In the genomic region with DNA sequence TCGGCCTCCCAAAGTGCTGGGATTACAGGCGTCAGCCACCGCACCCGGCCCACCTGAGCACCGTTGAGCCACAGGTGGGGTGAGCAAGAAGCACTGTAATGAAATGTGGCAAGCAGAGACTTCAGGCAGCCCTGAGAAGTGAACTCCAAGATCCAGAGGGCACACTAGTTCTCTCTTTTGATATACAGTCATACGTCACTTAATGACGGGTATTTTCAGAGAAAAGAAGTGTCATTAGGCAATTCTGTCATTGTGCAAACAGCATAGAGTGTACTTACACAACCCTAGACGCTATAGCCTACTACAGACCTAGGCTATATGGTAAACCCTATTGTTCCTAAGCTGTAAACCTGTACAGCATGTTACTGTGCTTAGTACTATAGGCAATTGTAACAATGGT, we compare ENCODE assay signal across 25 cellular contexts.
"Had no signal": no experiment of that assay in that cellular context is flagged by ENCODE, and none has a peak within 500 bp of the region (broad histone marks: within the 10 kb centered on the region; RNA-seq: fewer than 3 reads in every experiment).

No MANE protein-coding gene starts in this region.

- DNase-seq: activated B cell treated with CpG ODN at 0.5 μM for 24 hours; activated CD4-positive, alpha-beta T cell treated with anti-CD3 and anti-CD28 coated beads for 36 hours; activated CD4-positive, alpha-beta T cell treated with anti-CD3 and anti-CD28 coated beads, Interleukin-2, amount 50 U/mL, for 4 hours; activated effector memory CD4-positive, alpha-beta T cell treated with anti-CD3 and anti-CD28 coated beads, Interleukin-2, amount 50 U/mL, for 16 hours; activated naive CD4-positive, alpha-beta T cell treated with anti-CD3 and anti-CD28 coated beads, Interleukin-2, amount 10 ng/mL, durations not matched to agents 7 days and 5 days; activated T-cell treated with anti-CD3 and anti-CD28 coated beads, Interleukin-2, amount 50 U/mL, for 72 hours; amygdala; cerebellar nuclear complex; endodermal cell; foreskin fibroblast; heart right ventricle; naive B cell; occipital lobe; posterior cingulate gyrus; stimulated activated CD4-positive, alpha-beta T cell treated with anti-CD3 and anti-CD28 coated beads, Interleukin-2, amount 100 ng/mL, for 48 hours; stimulated activated CD8-positive, alpha-beta memory T cell treated with anti-CD3 and anti-CD28 coated beads, Interleukin-4, amount 100 ng/mL, for 48 hours; stimulated activated naive B cell treated with anti-CD40 and anti-IgM and Interleukin-4, amounts not matched to agents 10 μg/mL and 1 μg/mL and 100 μg/mL, for 72 hours; T1000; testis; trophoblast cell had no signal

- FAIRE-seq: keratinocyte had no signal

- H3K27me3 ChIP-seq: heart right ventricle, testis, vagina had no signal

- ATAC-seq: activated CD4-positive, alpha-beta T cell treated with anti-CD3 and anti-CD28 coated beads for 36 hours; activated T-cell treated with anti-CD3 and anti-CD28 coated beads, Interleukin-2, amount 50 U/mL, for 72 hours; heart right ventricle; stimulated activated naive B cell treated with anti-CD40 and anti-IgM and Interleukin-4, amounts not matched to agents 10 μg/mL and 1 μg/mL and 100 μg/mL, for 72 hours had no signal

- H3K4me3 ChIP-seq: coronary artery, heart right ventricle, lung, testis, vagina had no signal

- H3K9me3 ChIP-seq: heart right ventricle, testis, vagina had no signal

- H3K4me1 ChIP-seq: testis, vagina had no signal

- H3K36me3 ChIP-seq: vagina had no signal

- H3K27ac ChIP-seq: coronary artery, epithelial cell of prostate, heart right ventricle, testis, vagina had no signal
